Comparison of ENCODE assay signal across 10 cellular contexts in genomic region chr19:41395355-41395754, GRCh38. TPM values are rescaled to one million over a fixed set of nuclear protein-coding genes. Genes with fewer than 3 reads are reported as not detected.
DNase-seq lines count a peak whose midpoint lies in the region; ATAC-seq and TF ChIP-seq lines count a peak whose summit lies in the region.
"Had no signal": no experiment of that assay in that cellular context is flagged by ENCODE, and none has a peak within 500 bp of the region (broad histone marks: within the 10 kb centered on the region; RNA-seq: fewer than 3 reads in every experiment).

No MANE protein-coding gene starts in this region.

- H2AFZ ChIP-seq in OCI-LY7 (ENCODE audit: low read length) = no peak overlapping the region

- intact Hi-C loops in Calu3 (cut with micrococcal nuclease; ENCODE audit: unreplicated experiment) (no loop called here), OCI-LY7 (cut with micrococcal nuclease; ENCODE audit: unreplicated experiment) (no loop called here)

- CTCF ChIA-PET in Calu3 (lab: Charles Lee) (interaction anchor here (1.0 kb wide), 1 partner anchor 28 kb away, joined by 3 read pairs; no protein-coding TSS in a partner anchor), OCI-LY7 (lab: Charles Lee; ENCODE audit: unreplicated experiment) (no interaction called here)

- H3K4me1 Mint-ChIP-seq in Calu3 (ENCODE audit: low read depth, unreplicated experiment) = peaks cover 34% of the 10 kb centered on the region
- peaks cover 39% of the 10 kb centered on the region for H3K4me1 Mint-ChIP-seq in central memory CD8-positive, alpha-beta T cell

- H3K9me3 ChIP-seq in BE2C (no peaks in the 10 kb centered on the region), OCI-LY7 (ENCODE audit: low read length) (no peaks in the 10 kb centered on the region), right atrium auricular region (no peaks in the 10 kb centered on the region)
- H3K9me3 ChIP-seq: ascending aorta, MG63 had no signal

- no peaks in the 10 kb centered on the region for H3K27me3 Mint-ChIP-seq in Calu3 (ENCODE audit: unreplicated experiment)
- H3K27me3 Mint-ChIP-seq in central memory CD8-positive, alpha-beta T cell = no peaks in the 10 kb centered on the region

- peak overlapping the region; percentile 87 for H3K4me2 ChIP-seq in OCI-LY7 (ENCODE audit: low read length)

- H3K4me3 ChIP-seq in BE2C (ENCODE audit: low read depth, low read length) (peak overlapping the region; percentile 87), OCI-LY7 (ENCODE audit: low read depth, low read length, poor library complexity, severe bottlenecking) (peak overlapping the region; percentile 96), right atrium auricular region (no peak overlapping the region)
- H3K4me3 ChIP-seq: ascending aorta had no signal

- no peaks in the 10 kb centered on the region for H3K4me1 ChIP-seq in BE2C
- H3K4me1 ChIP-seq in OCI-LY7 (ENCODE audit: insufficient read depth, low read length, poor library complexity, severe bottlenecking) = peaks cover 29% of the 10 kb centered on the region
- H3K4me1 ChIP-seq in right atrium auricular region = peaks cover 0 to 17% of the 10 kb centered on the region in 2 donors

- H3K36me3 ChIP-seq in BE2C (peaks cover 31% of the 10 kb centered on the region), OCI-LY7 (ENCODE audit: insufficient read depth, low read length) (peaks cover 21% of the 10 kb centered on the region), right atrium auricular region (peaks cover 15% of the 10 kb centered on the region)

- H3K27ac Mint-ChIP-seq in Calu3 (ENCODE audit: unreplicated experiment) = no peak overlapping the region
- H3K27ac Mint-ChIP-seq in central memory CD8-positive, alpha-beta T cell (ENCODE audit: low read depth) = no peak overlapping the region

- no peaks in the 10 kb centered on the region for H3K9me3 Mint-ChIP-seq in Calu3 (ENCODE audit: low read depth, unreplicated experiment)
- no peaks in the 10 kb centered on the region for H3K9me3 Mint-ChIP-seq in central memory CD8-positive, alpha-beta T cell

- H3K4me3 Mint-ChIP-seq in Calu3 (ENCODE audit: low read depth, unreplicated experiment) = peak overlapping the region; percentile 99
- peak overlapping the region; percentile 100 for H3K4me3 Mint-ChIP-seq in central memory CD8-positive, alpha-beta T cell

- H3K27ac ChIP-seq in OCI-LY7 (ENCODE audit: low read depth, low read length, poor library complexity, severe bottlenecking) (no peak overlapping the region), right atrium auricular region (no peak overlapping the region)
- H3K27ac ChIP-seq: ascending aorta had no signal

- ATAC-seq in central memory CD8-positive, alpha-beta T cell (replicated peaks; ENCODE audit: extremely low read depth, poor library complexity, severe bottlenecking) = no peak
- ATAC-seq in GM18909 (IDR thresholded peaks at IDR 0.05; ENCODE audit: poor library complexity, unreplicated experiment) (no peak), GM21381 (IDR thresholded peaks at IDR 0.05; ENCODE audit: unreplicated experiment) (no peak)

- peaks cover 34% of the 10 kb centered on the region for H3K79me2 ChIP-seq in OCI-LY7 (ENCODE audit: insufficient read depth, low read depth, low read length)

- H3K36me3 Mint-ChIP-seq in Calu3 (ENCODE audit: insufficient read depth, unreplicated experiment) = peaks cover 23% of the 10 kb centered on the region
- peaks cover 20% of the 10 kb centered on the region for H3K36me3 Mint-ChIP-seq in central memory CD8-positive, alpha-beta T cell (ENCODE audit: insufficient read depth)

- TF ChIP-seq CTCF in BE2C (IDR thresholded peaks at IDR 0.05; ENCODE audit: low read depth, low read length) (no peak), Calu3 (IDR thresholded peaks at IDR 0.05; ENCODE audit: unreplicated experiment) (no peak), OCI-LY7 (conservative IDR thresholded peaks at IDR 0.05; ENCODE audit: low read length) (no peak), right atrium auricular region (IDR thresholded peaks at IDR 0.05) (no peak)

- no peaks in the 10 kb centered on the region for H4K20me1 ChIP-seq in OCI-LY7 (ENCODE audit: insufficient read depth, low read length)

- POLR2A ChIA-PET in OCI-LY7 (lab: Charles Lee) = no interaction called here

- BruUV-seq in Calu3 (replicated peaks; lab: Mats Ljungman, UMichigan) = no TSS peak
- no TSS peak for BruUV-seq in OCI-LY7 (replicated peaks; lab: Mats Ljungman, UMichigan)

- H3K27me3 ChIP-seq in BE2C = no peaks in the 10 kb centered on the region
- no peaks in the 10 kb centered on the region for H3K27me3 ChIP-seq in right atrium auricular region
- H3K27me3 ChIP-seq: ascending aorta, MG63 had no signal

- no peaks in the 10 kb centered on the region for H3K9me2 ChIP-seq in OCI-LY7 (ENCODE audit: insufficient read depth, low read length)

- no peak for DNase-seq in BE2C
- no peak for DNase-seq in Calu3
- no peak for DNase-seq in OCI-LY7 (ENCODE audit: low spot score)
- DNase-seq in central memory CD8-positive, alpha-beta T cell (ENCODE audit: low spot score in 2 of 2) = no peak
- no peak for DNase-seq in right atrium auricular region (ENCODE audit: low spot score)
- DNase-seq in KG1 (lab: John Stamatoyannopoulos, UW) = no peak
- DNase-seq: MG63 had no signal

RNA-seq across cellular contexts. Expression of gene EXOSC5, which starts 1.8 kb away (rescaled TPM):
- polyA plus RNA-seq in BE2C (2012; ENCODE audit: insufficient read depth, insufficient read length, low read depth) = 398 TPM
- total RNA-seq in Calu3 (2022) (44.7 and 49.5 TPM in 2 replicates), OCI-LY7 (2022) (36.0 and 40.0 TPM in 2 replicates), right atrium auricular region (1 to 10 TPM; 8.5 to 9.0 TPM)
- 48.3 and 55.8 TPM in 2 replicates for total RNA-seq in OCI-LY7 (2014; rRNA removed; shearing (Covaris generic))

RNA-seq across cellular contexts. Expression of gene BCKDHA, which starts 2.3 kb away (rescaled TPM):
- 274 TPM for polyA plus RNA-seq in BE2C (2012; ENCODE audit: insufficient read depth, insufficient read length, low read depth)
- 19.8 and 25.2 TPM in 2 replicates for total RNA-seq in Calu3 (2022)
- 34.6 and 66.4 TPM in 2 replicates for total RNA-seq in OCI-LY7 (2014; rRNA removed; shearing (Covaris generic))
- total RNA-seq in OCI-LY7 (2022) = 16.8 and 17.8 TPM in 2 replicates
- total RNA-seq in right atrium auricular region = 10 to 100 TPM; 65.2 to 77.6 TPM

RNA-seq across cellular contexts. Expression of gene TMEM91, which starts 19.0 kb away (rescaled TPM):
- polyA plus RNA-seq in BE2C (2012; ENCODE audit: insufficient read depth, insufficient read length, low read depth) = 3.7 TPM
- total RNA-seq in Calu3 (2022) (3.9 and 5.0 TPM in 2 replicates), OCI-LY7 (2022) (12.7 and 13.5 TPM in 2 replicates), right atrium auricular region (1 to 10 TPM; 5.0 to 8.5 TPM)
- total RNA-seq in OCI-LY7 (2014; rRNA removed; shearing (Covaris generic)) = 5.6 and 10.7 TPM in 2 replicates

RNA-seq across cellular contexts. Expression of gene B9D2, which starts 31.4 kb away (rescaled TPM):
- polyA plus RNA-seq in BE2C (2012; ENCODE audit: insufficient read depth, insufficient read length, low read depth) = 28.2 TPM
- total RNA-seq in Calu3 (2022) = 6.4 and 8.5 TPM in 2 replicates
- 1.7 and 3.9 TPM in 2 replicates for total RNA-seq in OCI-LY7 (2014; rRNA removed; shearing (Covaris generic))
- total RNA-seq in OCI-LY7 (2022) = 3.4 and 5.2 TPM in 2 replicates
- total RNA-seq in right atrium auricular region = 1 to 10 TPM; 1.9 to 3.8 TPM

RNA-seq across cellular contexts. Expression of gene B3GNT8, which starts 31.8 kb away (rescaled TPM):
- 14.8 TPM for polyA plus RNA-seq in BE2C (2012; ENCODE audit: insufficient read depth, insufficient read length, low read depth)
- total RNA-seq in Calu3 (2022) (0.19 TPM in 1 of 2 replicates, not detected in the other), OCI-LY7 (2022) (0.40 TPM in 1 of 2 replicates, not detected in the other), right atrium auricular region (1 to 10 TPM; 1.9 to 4.5 TPM)
- total RNA-seq in OCI-LY7 (2014; rRNA removed; shearing (Covaris generic)) = 0.47 TPM in 1 of 2 replicates, not detected in the other

Comparison
In these comparisons a context has a peak if more than half of its experiments do, and no peak if none do; other contexts are left out.
1. H3K4me3 ChIP-seq: peak in BE2C (single experiment) and OCI-LY7 (single experiment); none in right atrium auricular region (0 of 2).